Comparison of ENCODE assay signal across 21 cellular contexts in genomic region chr20:58090181-58090580, GRCh38.
"Had no signal": no experiment of that assay in that cellular context is flagged by ENCODE, and none has a peak within 500 bp of the region (broad histone marks: within the 10 kb centered on the region; RNA-seq: fewer than 3 reads in every experiment).

No MANE protein-coding gene starts in this region.

- H3K27me3 ChIP-seq: colonic mucosa, esophagus muscularis mucosa, gastroesophageal sphincter, hepatocyte, left lung had no signal

- H3K79me2 ChIP-seq: hepatocyte had no signal

- H3K4me3 ChIP-seq: colonic mucosa, dorsolateral prefrontal cortex, esophagus muscularis mucosa, gastroesophageal sphincter, heart left ventricle, hepatocyte, left lung, lower lobe of right lung, mucosa of descending colon had no signal

- H3K4me1 Mint-ChIP-seq: immature natural killer cell, memory B cell, mesothelial cell of epicardium, naive B cell had no signal

- H3K27ac ChIP-seq: colonic mucosa, dorsolateral prefrontal cortex, esophagus muscularis mucosa, foreskin keratinocyte, gastroesophageal sphincter, heart left ventricle, hepatocyte, left lung, lower lobe of right lung had no signal

- H3K9me3 Mint-ChIP-seq: immature natural killer cell, memory B cell, mesothelial cell of epicardium had no signal

- H3K27ac Mint-ChIP-seq: immature natural killer cell, memory B cell, mesothelial cell of epicardium, naive B cell had no signal

- H2AFZ ChIP-seq: hepatocyte had no signal

- DNase-seq: colonic mucosa; dermis blood vessel endothelial cell; dorsolateral prefrontal cortex; effector CD4-positive, alpha-beta T cell; effector memory CD4-positive, alpha-beta T cell; foreskin keratinocyte; heart left ventricle; hypothalamus; immature natural killer cell; left cardiac atrium; left lung; left ventricle myocardium superior; lower lobe of right lung; mesendoderm; mucosa of descending colon; naive B cell had no signal

- H3K9me3 ChIP-seq: colonic mucosa, esophagus muscularis mucosa, gastroesophageal sphincter, heart left ventricle, left lung, lower lobe of right lung, mucosa of descending colon had no signal

- H3K36me3 Mint-ChIP-seq: immature natural killer cell, memory B cell, mesothelial cell of epicardium, naive B cell had no signal

- H3K4me2 ChIP-seq: hepatocyte had no signal

- H3K4me1 ChIP-seq: colonic mucosa, foreskin keratinocyte, heart left ventricle, left lung, lower lobe of right lung had no signal

- H3K36me3 ChIP-seq: colonic mucosa, esophagus muscularis mucosa, gastroesophageal sphincter, heart left ventricle, left lung, lower lobe of right lung had no signal

- H3K4me3 Mint-ChIP-seq: immature natural killer cell, memory B cell, mesothelial cell of epicardium, naive B cell had no signal

- ATAC-seq: foreskin keratinocyte, gastroesophageal sphincter, heart left ventricle, left cardiac atrium, left lung, left ventricle myocardium superior, lower lobe of right lung, mucosa of descending colon had no signal
